Comparison of ENCODE assay signal across 1 cellular context in the genomic region with DNA sequence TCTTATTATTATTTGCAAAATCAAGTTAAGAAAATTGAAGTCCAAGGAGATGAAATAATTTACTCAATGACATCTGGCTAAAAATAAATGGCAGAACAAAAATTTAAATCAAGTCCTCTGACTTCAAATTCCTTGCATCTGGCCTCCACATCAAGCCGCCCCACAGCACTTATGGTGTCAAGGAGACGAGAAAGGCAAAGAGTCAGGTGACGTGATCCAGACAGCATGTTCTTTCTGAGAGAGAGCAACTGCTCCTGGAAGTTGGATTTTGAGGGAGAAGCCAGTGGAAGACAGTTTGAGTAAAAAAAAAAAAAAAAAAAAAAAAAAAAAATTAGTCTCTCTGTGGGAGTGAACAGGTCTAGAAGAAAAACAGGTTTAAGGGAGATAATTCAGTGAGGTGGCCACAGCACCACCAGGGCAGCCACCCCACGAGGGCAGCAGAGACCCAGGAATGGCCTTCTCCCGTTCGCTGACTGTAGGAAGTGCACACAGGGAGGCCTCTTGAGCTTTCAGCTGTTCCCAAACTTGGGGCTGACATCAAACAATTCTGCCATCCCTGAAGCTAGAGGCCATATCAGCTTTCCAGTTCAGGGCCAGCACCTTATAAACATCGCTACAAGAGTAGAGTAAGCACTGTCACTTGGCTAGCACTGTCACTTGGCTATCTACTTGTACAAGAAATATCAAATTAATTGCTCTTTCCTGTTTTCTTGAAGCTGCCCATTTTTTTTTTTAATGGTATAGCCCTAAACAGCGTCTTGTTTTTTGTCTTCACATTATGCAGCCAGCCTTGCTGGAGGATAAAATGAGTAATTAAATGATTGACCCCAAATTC.
A peak's percentile ranks its signal among the peaks of the same experiment; 100 is the strongest.
TF ChIP-seq lines count a peak whose summit lies in the region.

No MANE protein-coding gene starts in this region.

TF ChIP-seq in GM12878, 131 proteins besides CTCF, POLR2A, EP300 and RAD21:
- TF ChIP-seq ZBTB33 (IDR thresholded peaks at IDR 0.05), result no peak
- no peak for TF ChIP-seq ESRRA (IDR thresholded peaks at IDR 0.05; ENCODE audit: low read length)
- no peak for TF ChIP-seq STAT1 (conservative IDR thresholded peaks at IDR 0.05)
- peak; percentile 82 for TF ChIP-seq SMC3 (IDR thresholded peaks at IDR 0.05; ENCODE audit: borderline replicate concordance, low read length)
- TF ChIP-seq MYC (IDR thresholded peaks at IDR 0.05; ENCODE audit: insufficient read depth, insufficient read length, insufficient replicate concordance, low read length, severe bottlenecking), result no peak
- TF ChIP-seq, protein P1, sequence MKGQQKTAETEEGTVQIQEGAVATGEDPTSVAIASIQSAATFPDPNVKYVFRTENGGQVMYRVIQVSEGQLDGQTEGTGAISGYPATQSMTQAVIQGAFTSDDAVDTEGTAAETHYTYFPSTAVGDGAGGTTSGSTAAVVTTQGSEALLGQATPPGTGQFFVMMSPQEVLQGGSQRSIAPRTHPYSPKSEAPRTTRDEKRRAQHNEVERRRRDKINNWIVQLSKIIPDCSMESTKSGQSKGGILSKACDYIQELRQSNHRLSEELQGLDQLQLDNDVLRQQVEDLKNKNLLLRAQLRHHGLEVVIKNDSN (IDR thresholded peaks at IDR 0.05; ENCODE audit: borderline replicate concordance, extremely low read length, insufficient read depth, low read depth, low read length), result no peak
- no peak for TF ChIP-seq TCF12 (IDR thresholded peaks at IDR 0.05; ENCODE audit: low read depth, low read length)
- no peak for TF ChIP-seq SIN3A (IDR thresholded peaks at IDR 0.05; ENCODE audit: low read depth, low read length)
- no peak for TF ChIP-seq SREBF2 (IDR thresholded peaks at IDR 0.05; ENCODE audit: low read length)
- TF ChIP-seq HDAC6 (IDR thresholded peaks at IDR 0.05; ENCODE audit: unreplicated experiment), result no peak
- TF ChIP-seq BHLHE40 (IDR thresholded peaks at IDR 0.05; ENCODE audit: borderline replicate concordance in 1 of 2, low read depth in 2 of 2, low read length in 1 of 2), result 0 out of 4 replicates have a peak, but pooled peaks of 1 of the 2 experiments have one; percentile 13
- TF ChIP-seq ZNF384 (IDR thresholded peaks at IDR 0.05; ENCODE audit: borderline replicate concordance, low read depth, low read length), result 0 out of 2 replicates have a peak, but pooled peaks have one; percentile 46
- TF ChIP-seq PML (IDR thresholded peaks at IDR 0.05; ENCODE audit: low read length), result no peak
- TF ChIP-seq, protein P2, sequence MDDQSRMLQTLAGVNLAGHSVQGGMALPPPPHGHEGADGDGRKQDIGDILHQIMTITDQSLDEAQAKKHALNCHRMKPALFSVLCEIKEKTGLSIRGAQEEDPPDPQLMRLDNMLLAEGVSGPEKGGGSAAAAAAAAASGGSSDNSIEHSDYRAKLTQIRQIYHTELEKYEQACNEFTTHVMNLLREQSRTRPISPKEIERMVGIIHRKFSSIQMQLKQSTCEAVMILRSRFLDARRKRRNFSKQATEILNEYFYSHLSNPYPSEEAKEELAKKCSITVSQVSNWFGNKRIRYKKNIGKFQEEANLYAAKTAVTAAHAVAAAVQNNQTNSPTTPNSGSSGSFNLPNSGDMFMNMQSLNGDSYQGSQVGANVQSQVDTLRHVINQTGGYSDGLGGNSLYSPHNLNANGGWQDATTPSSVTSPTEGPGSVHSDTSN (IDR thresholded peaks at IDR 0.05; ENCODE audit: insufficient replicate concordance, low read depth, low read length), result no peak
- no peak for TF ChIP-seq KAT2A (conservative IDR thresholded peaks at IDR 0.05; ENCODE audit: control insufficient read depth, low read depth, low read length)
- no peak for TF ChIP-seq POLR2AphosphoS5 (IDR thresholded peaks at IDR 0.05; ENCODE audit: low read length)
- no peak for TF ChIP-seq MTA3 (IDR thresholded peaks at IDR 0.05; ENCODE audit: borderline replicate concordance, low read length)
- no peak for TF ChIP-seq ZNF207 (IDR thresholded peaks at IDR 0.05; ENCODE audit: borderline replicate concordance)
- no peak for TF ChIP-seq SIX5 (IDR thresholded peaks at IDR 0.05; ENCODE audit: low read depth, low read length, severe bottlenecking)
- TF ChIP-seq RFX5 (IDR thresholded peaks at IDR 0.05; ENCODE audit: low read depth, low read length), result no peak
- TF ChIP-seq NBN (IDR thresholded peaks at IDR 0.05), result 0 out of 2 replicates have a peak, but pooled peaks have one; percentile 34
- TF ChIP-seq NFIC (IDR thresholded peaks at IDR 0.05; ENCODE audit: low read depth, low read length), result no peak
- TF ChIP-seq YY1 (IDR thresholded peaks at IDR 0.05; ENCODE audit: low read depth, low read length), result peak; percentile 58; the same call in 1 of the 2 replicates
- TF ChIP-seq ZSCAN29 (IDR thresholded peaks at IDR 0.05), result no peak
- TF ChIP-seq ZNF24 (IDR thresholded peaks at IDR 0.05), result no peak
- no peak for TF ChIP-seq ZBTB40 (IDR thresholded peaks at IDR 0.05; ENCODE audit: borderline replicate concordance)
- TF ChIP-seq CHD2 (IDR thresholded peaks at IDR 0.05; ENCODE audit: borderline replicate concordance, low read depth, low read length), result no peak
- 0 out of 2 replicates have a peak, but pooled peaks have one; percentile 32 for TF ChIP-seq IRF4 (IDR thresholded peaks at IDR 0.05; ENCODE audit: low read depth, low read length)
- no peak for TF ChIP-seq KDM1A (IDR thresholded peaks at IDR 0.05; ENCODE audit: borderline replicate concordance)
